ENCODE assay signal across 22 cellular contexts in the genomic region with DNA sequence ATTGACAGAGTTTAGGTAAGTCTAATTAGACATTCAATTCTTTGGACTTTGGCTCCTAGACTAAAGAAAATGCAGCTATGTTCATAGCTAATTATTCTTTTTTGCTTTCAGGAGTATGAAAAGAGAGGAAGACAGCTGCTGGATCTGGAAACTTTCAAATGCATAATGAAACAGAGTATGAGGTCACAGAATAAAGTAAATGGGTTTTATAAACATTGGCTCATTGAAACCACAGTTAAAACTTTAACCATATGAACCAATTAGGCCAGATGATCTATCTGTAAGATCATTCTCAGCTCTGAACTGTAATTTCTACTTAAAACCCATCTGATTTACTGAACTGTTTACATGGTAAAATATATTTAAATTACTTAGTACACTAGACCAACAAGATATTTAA.
"Had no signal": no experiment of that assay in that cellular context is flagged by ENCODE, and none has a peak within 500 bp of the region (broad histone marks: within the 10 kb centered on the region; RNA-seq: fewer than 3 reads in every experiment).

No MANE protein-coding gene starts in this region.

- H3K4me1 ChIP-seq: colonic mucosa, parathyroid adenoma, testis, tibial artery had no signal

- DNase-seq: colonic mucosa; effector CD8-positive, alpha-beta T cell; endodermal cell; hypothalamus; immature natural killer cell; islet precursor cell; kidney glomerular epithelial cell; left ventricle myocardium superior; lower lobe of right lung; mucosa of descending colon; naive B cell; stimulated activated CD4-positive, alpha-beta T cell treated with anti-CD3 and anti-CD28 coated beads, Interleukin-4, amount 100 ng/mL, for 4 hours; stimulated activated naive CD8-positive, alpha-beta T cell treated with anti-CD3 and anti-CD28 coated beads, Interleukin-15, Interleukin-2, amounts not matched to agents 100 U/mL and 50 U/mL, for 24 hours; substantia nigra; testis; tibial artery had no signal

- H3K27ac ChIP-seq: colonic mucosa, epithelial cell of prostate, lower lobe of right lung, neural progenitor cell, parathyroid adenoma, testis, tibial artery had no signal

- ATAC-seq: esophagus mucosa; left ventricle myocardium superior; lower lobe of right lung; mucosa of descending colon; natural killer cell treated with Interleukin-12 subunit alpha and Interleukin-12 subunit beta and Interleukin-15 and Interleukin-18, amount 100 ng/mL, for 72 hours; stimulated activated memory B cell treated with anti-CD40 and anti-IgM and Interleukin-4, amounts not matched to agents 10 μg/mL and 1 μg/mL and 100 μg/mL, for 72 hours; stimulated activated naive CD8-positive, alpha-beta T cell treated with anti-CD3 and anti-CD28 coated beads, Interleukin-15, Interleukin-2, amounts not matched to agents 100 U/mL and 50 U/mL, for 24 hours had no signal

- H3K36me3 ChIP-seq: colonic mucosa, lower lobe of right lung, neural progenitor cell, tibial artery had no signal

- H3K9me3 ChIP-seq: colonic mucosa, lower lobe of right lung, mucosa of descending colon, testis, tibial artery had no signal

- H3K4me3 ChIP-seq: colonic mucosa, lower lobe of right lung, mucosa of descending colon, neural progenitor cell, testis, tibial artery had no signal

- H3K79me2 ChIP-seq: parathyroid adenoma had no signal

- H2AFZ ChIP-seq: neural progenitor cell had no signal

- H3K27me3 ChIP-seq: colonic mucosa, neural progenitor cell, testis, tibial artery had no signal

- H3K4me2 ChIP-seq: neural progenitor cell had no signal

- H3K9ac ChIP-seq: neural progenitor cell, parathyroid adenoma had no signal
